19 cellular contexts compared by ENCODE assay signal in genomic region chr16:25038239-25038954, GRCh38. TPM values are rescaled to one million over a fixed set of nuclear protein-coding genes. Genes with fewer than 3 reads are reported as not detected.
DNase-seq lines count a peak whose midpoint lies in the region; ATAC-seq, FAIRE-seq and TF ChIP-seq lines count a peak whose summit lies in the region.
"Had no signal": no experiment of that assay in that cellular context is flagged by ENCODE, and none has a peak within 500 bp of the region (broad histone marks: within the 10 kb centered on the region; RNA-seq: fewer than 3 reads in every experiment).

No MANE protein-coding gene starts in this region.

- H2AK5ac ChIP-seq in IMR-90 (ENCODE audit: low read depth, low read length), result no peak overlapping the region

- no peak overlapping the region for H2BK20ac ChIP-seq in IMR-90 (ENCODE audit: low read depth, low read length)

- peaks cover 4% of the 10 kb centered on the region; the same call in 1 of the 2 replicates for H3K9me1 ChIP-seq in IMR-90 (ENCODE audit: insufficient read depth, low read length)

- no peaks in the 10 kb centered on the region for H3K36me3 Mint-ChIP-seq in endothelial cell (ENCODE audit: low read depth, unreplicated experiment)

- no peak overlapping the region for H3K4me3 ChIP-seq in IMR-90 (ENCODE audit: insufficient read depth, low read depth, low read length)
- no peak overlapping the region for H3K4me3 ChIP-seq in Peyer's patch
- no peak overlapping the region for H3K4me3 ChIP-seq in osteoblast (ENCODE audit: insufficient read depth, low read length)
- H3K4me3 ChIP-seq: esophagus muscularis mucosa, heart right ventricle, pancreas, testis had no signal

- no peak overlapping the region for H4K5ac ChIP-seq in IMR-90 (ENCODE audit: low read depth, low read length)

- H3K4me2 ChIP-seq in IMR-90 (ENCODE audit: low read depth, low read length) (no peak overlapping the region), osteoblast (ENCODE audit: insufficient read depth, low read length) (no peak overlapping the region)

- H3K4me1 Mint-ChIP-seq in endothelial cell (ENCODE audit: unreplicated experiment), result no peaks in the 10 kb centered on the region

- H2BK15ac ChIP-seq in IMR-90 (ENCODE audit: low read depth, low read length), result no peak overlapping the region

- TF ChIP-seq CTCF in IMR-90 (conservative IDR thresholded peaks at IDR 0.05; ENCODE audit: low read depth, low read length) (no peak), Peyer's patch (IDR thresholded peaks at IDR 0.05) (no peak), osteoblast (IDR thresholded peaks at IDR 0.05; ENCODE audit: extremely low read depth, low read depth, low read length) (no peak), endothelial cell (IDR thresholded peaks at IDR 0.05; ENCODE audit: unreplicated experiment) (no peak)

- TF ChIP-seq RAD21 in IMR-90 (IDR thresholded peaks at IDR 0.05; ENCODE audit: low read length), result no peak

- ATAC-seq in GM19452 (IDR thresholded peaks at IDR 0.05; ENCODE audit: unreplicated experiment) (peak; percentile 62), HG02852 (IDR thresholded peaks at IDR 0.05; ENCODE audit: unreplicated experiment) (peak; percentile 72), IMR-90 (ENCODE audit: low read depth) (no peak)
- ATAC-seq: pancreas, T-cell had no signal

- H3K56ac ChIP-seq in IMR-90 (ENCODE audit: extremely low read depth, insufficient read depth, low read length), result no peak overlapping the region

- POLR2A ChIA-PET in IMR-90 (lab: Charles Lee; ENCODE audit: unreplicated experiment), result no interaction called here

- no peaks in the 10 kb centered on the region for H3K9me3 Mint-ChIP-seq in endothelial cell (ENCODE audit: unreplicated experiment)
- H3K9me3 Mint-ChIP-seq: T-cell had no signal

- no peaks in the 10 kb centered on the region for H3K9me3 ChIP-seq in IMR-90 (ENCODE audit: control insufficient read depth, insufficient read depth, low read length)
- H3K9me3 ChIP-seq in Peyer's patch, result no peaks in the 10 kb centered on the region
- no peaks in the 10 kb centered on the region for H3K9me3 ChIP-seq in osteoblast (ENCODE audit: low read depth, low read length)
- H3K9me3 ChIP-seq: esophagus muscularis mucosa, heart right ventricle, pancreas, testis had no signal

- H2BK120ac ChIP-seq in IMR-90 (ENCODE audit: low read depth, low read length), result peak overlapping the region; percentile 60; the same call in 1 of the 2 replicates

- CTCF ChIA-PET in IMR-90 (lab: Yijun Ruan, JAX), result no interaction called here

- H3K4me1 ChIP-seq in IMR-90 (ENCODE audit: control insufficient read depth, insufficient read depth, low read length) (peaks cover 10% of the 10 kb centered on the region), Peyer's patch (peaks cover 0 to 11% (median 0%) of the 10 kb centered on the region in 4 donors), osteoblast (ENCODE audit: insufficient read depth, low read length) (peaks cover 30% of the 10 kb centered on the region)
- H3K4me1 ChIP-seq: heart right ventricle, pancreas, testis had no signal

- H3K27ac ChIP-seq in IMR-90 (ENCODE audit: insufficient read depth, low read length) (no peak overlapping the region), Peyer's patch (no peak overlapping the region), osteoblast (ENCODE audit: low read depth, low read length) (no peak overlapping the region)
- H3K27ac ChIP-seq: esophagus muscularis mucosa, heart right ventricle, pancreas, RWPE1, testis had no signal

- H3K79me2 ChIP-seq in osteoblast (ENCODE audit: insufficient read depth, low read length), result no peaks in the 10 kb centered on the region

- 0 out of 2 replicates have a peak overlapping the region, but pooled peaks have one; percentile 35 for H4K91ac ChIP-seq in IMR-90 (ENCODE audit: insufficient read depth, low read depth, low read length)

- no peaks in the 10 kb centered on the region for H3K27me3 ChIP-seq in IMR-90 (ENCODE audit: control insufficient read depth, insufficient read depth, low read length)
- no peaks in the 10 kb centered on the region for H3K27me3 ChIP-seq in Peyer's patch
- no peaks in the 10 kb centered on the region for H3K27me3 ChIP-seq in osteoblast (ENCODE audit: insufficient read depth, low read length)
- H3K27me3 ChIP-seq: esophagus muscularis mucosa, heart right ventricle, pancreas, testis had no signal

- H2BK5ac ChIP-seq in IMR-90 (ENCODE audit: low read depth, low read length, poor library complexity, severe bottlenecking), result no peak overlapping the region

- H3K14ac ChIP-seq in IMR-90 (replicated peaks; ENCODE audit: low read depth, low read length), result no peak overlapping the region

- H4K20me1 ChIP-seq in IMR-90 (ENCODE audit: insufficient read depth, low read length) (no peaks in the 10 kb centered on the region; the same call in 1 of the 2 replicates), osteoblast (ENCODE audit: insufficient read depth, low read length) (no peaks in the 10 kb centered on the region)

- WGBS in IMR-90 (ENCODE audit: extremely low coverage in 2 of 2, insufficient read length in 1 of 2), 2 experiments, result 75% methylated on average over 4 of the region's 7 CpGs; no CpG with 5 or more reads in 1 of the 2 experiments

- no peak overlapping the region for H3K4me3 Mint-ChIP-seq in endothelial cell (ENCODE audit: unreplicated experiment)
- H3K4me3 Mint-ChIP-seq: T-cell had no signal

- H4K8ac ChIP-seq in IMR-90 (ENCODE audit: low read depth in 2 of 2, low read length in 2 of 2), result no peak overlapping the region

- FAIRE-seq in GM12892 (lab: Jason Lieb, UNC), result peak; percentile 74
- FAIRE-seq: pancreas had no signal

- peaks cover 0 to 12% of the 10 kb centered on the region in 2 experiments; a peak in 2 of 4 replicates for H3K79me1 ChIP-seq in IMR-90 (ENCODE audit: low read depth in 1 of 2, low read length in 2 of 2)

- in situ Hi-C loops in IMR-90 (cut with MboI; ENCODE audit: low sequenced_read_pairs), result no loop called here

- H3K36me3 ChIP-seq in IMR-90 (ENCODE audit: control insufficient read depth, insufficient read depth, low read length) (no peaks in the 10 kb centered on the region), Peyer's patch (no peaks in the 10 kb centered on the region), osteoblast (ENCODE audit: insufficient read depth, low read length) (no peaks in the 10 kb centered on the region)
- H3K36me3 ChIP-seq: esophagus muscularis mucosa, heart right ventricle, pancreas had no signal

- no peak overlapping the region for H2AK9ac ChIP-seq in IMR-90 (replicated peaks; ENCODE audit: low read depth, low read length, poor library complexity)

- intact Hi-C loops in IMR-90 (cut with micrococcal nuclease), result no loop called here
- intact Hi-C loops in posterior vena cava (cut with DNase I), result no loop called here

- no TSS peak for BruUV-seq in IMR-90 (replicated peaks; lab: Mats Ljungman, UMichigan)

- H3K27me3 Mint-ChIP-seq in endothelial cell (ENCODE audit: unreplicated experiment), result peaks cover 2% of the 10 kb centered on the region
- H3K27me3 Mint-ChIP-seq: T-cell had no signal

- no peak overlapping the region for H3K23ac ChIP-seq in IMR-90 (ENCODE audit: low read depth, low read length)

- H3K18ac ChIP-seq in IMR-90 (ENCODE audit: low read depth, low read length), result no peak overlapping the region

- DNase-seq in GM12892 (ENCODE audit: insufficient read length) (no peak), IMR-90 (no peak), posterior vena cava (ENCODE audit: low spot score) (no peak), Peyer's patch (no peak), osteoblast (ENCODE audit: insufficient read length, low spot score, missing footprints) (no peak), endothelial cell (ENCODE audit: low spot score) (no peak)
- DNase-seq: activated CD4-positive, alpha-beta T cell treated with anti-CD3 and anti-CD28 coated beads for 48 hours; Calu3; dermis blood vessel endothelial cell; heart right ventricle; NCI-H2081; NCI-H69; pancreas; T-cell; testis had no signal

- no peak overlapping the region for H3K9ac ChIP-seq in IMR-90 (ENCODE audit: low read depth, low read length)

- no peak overlapping the region; the same call in 1 of the 2 replicates for H3K4ac ChIP-seq in IMR-90 (ENCODE audit: low read depth, low read length)

- no peak overlapping the region for H3K27ac Mint-ChIP-seq in endothelial cell (ENCODE audit: unreplicated experiment)
- H3K27ac Mint-ChIP-seq: T-cell had no signal

- dilution Hi-C loops in IMR-90 (cut with HindIII; ENCODE audit: low sequenced_read_pairs, unreplicated experiment), result no loop called here

- H2AFZ ChIP-seq in IMR-90 (replicated peaks; ENCODE audit: low read length, poor library complexity), result peak overlapping the region; percentile 28
- no peak overlapping the region for H2AFZ ChIP-seq in osteoblast (ENCODE audit: low read length)

- TF ChIP-seq POLR2A in GM12892 (IDR thresholded peaks at IDR 0.05; ENCODE audit: low read depth, low read length) (no peak), IMR-90 (IDR thresholded peaks at IDR 0.05; ENCODE audit: low read depth, low read length) (no peak), Peyer's patch (IDR thresholded peaks at IDR 0.05) (no peak)

TF ChIP-seq in IMR-90, 13 proteins besides CTCF, POLR2A, EP300 and RAD21:
- TF ChIP-seq, protein P1, sequence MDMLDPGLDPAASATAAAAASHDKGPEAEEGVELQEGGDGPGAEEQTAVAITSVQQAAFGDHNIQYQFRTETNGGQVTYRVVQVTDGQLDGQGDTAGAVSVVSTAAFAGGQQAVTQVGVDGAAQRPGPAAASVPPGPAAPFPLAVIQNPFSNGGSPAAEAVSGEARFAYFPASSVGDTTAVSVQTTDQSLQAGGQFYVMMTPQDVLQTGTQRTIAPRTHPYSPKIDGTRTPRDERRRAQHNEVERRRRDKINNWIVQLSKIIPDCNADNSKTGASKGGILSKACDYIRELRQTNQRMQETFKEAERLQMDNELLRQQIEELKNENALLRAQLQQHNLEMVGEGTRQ (IDR thresholded peaks at IDR 0.05; ENCODE audit: low read depth, low read length), result no peak
- no peak for TF ChIP-seq MXI1 (IDR thresholded peaks at IDR 0.05; ENCODE audit: borderline replicate concordance, low read depth, low read length)

RNA-seq across cellular contexts. Expression of gene ARHGAP17, which starts 23.2 kb away (rescaled TPM):
- 77.6 TPM for polyA plus RNA-seq in GM12892 (2012; ENCODE audit: missing spikeins)
- 27.6 and 29.4 TPM in 2 replicates for total RNA-seq in IMR-90 (2012; rRNA removed)
- polyA plus RNA-seq in IMR-90 (2012; rRNA removed), result 60.1 and 65.0 TPM in 2 replicates
- 40.0 and 40.7 TPM in 2 replicates for polyA plus RNA-seq in IMR-90 (2012; cell fraction: cytosol; rRNA removed)
- 81.6 and 132 TPM in 2 replicates for polyA plus RNA-seq in IMR-90 (2012; cell fraction: nucleus; rRNA removed; ENCODE audit: low replicate concordance)
- total RNA-seq in posterior vena cava, result 10 to 100 TPM; 71.1 to 81.2 TPM
- 100 to 1,000 TPM in 3 of 4 donors, 10 to 100 TPM in 1; 75.9 to 181 (median 136) TPM for total RNA-seq in Peyer's patch
- total RNA-seq in osteoblast, result 34.7 and 40.1 TPM in 2 replicates
- 125 TPM for total RNA-seq in endothelial cell (ENCODE audit: unreplicated experiment)
